Comparison of ENCODE assay signal across 13 cellular contexts in the genomic region with DNA sequence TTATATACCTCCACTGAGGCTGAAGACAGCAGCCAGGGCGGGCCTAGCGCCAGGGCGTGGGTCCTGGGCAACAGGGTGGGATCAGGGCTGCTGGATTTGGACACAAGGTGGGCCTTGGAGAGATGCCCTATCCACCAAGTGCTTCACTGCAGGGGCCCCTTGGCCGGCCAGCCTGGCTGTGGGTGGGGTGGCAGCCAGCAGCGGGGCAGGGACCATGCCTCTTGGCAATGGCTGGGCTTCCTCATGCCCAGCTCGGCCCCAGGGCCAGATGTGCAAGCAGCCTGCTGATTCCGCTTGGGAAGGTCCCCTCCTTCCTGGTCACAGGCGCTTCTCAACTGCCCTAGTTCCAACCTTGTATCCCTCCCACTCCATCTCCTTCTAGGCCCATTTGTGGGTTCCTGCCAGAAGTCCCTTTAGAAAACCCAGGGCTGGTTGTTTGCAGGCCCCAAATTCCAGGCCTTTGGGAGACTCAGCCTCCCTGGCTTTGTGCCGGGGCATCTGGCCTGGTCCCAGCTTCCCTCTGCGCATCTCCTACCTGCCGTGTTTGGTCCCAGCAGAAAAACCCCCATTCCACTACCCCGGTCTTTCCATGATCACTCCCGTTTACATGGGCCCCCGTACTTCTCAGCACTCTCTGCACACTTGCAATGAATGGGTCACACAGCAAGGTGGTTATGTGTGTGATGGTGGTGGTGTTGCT. TPM values are rescaled to one million over a fixed set of nuclear protein-coding genes. Genes with fewer than 3 reads are reported as not detected.
DNase-seq lines count a peak whose midpoint lies in the region; ATAC-seq and TF ChIP-seq lines count a peak whose summit lies in the region.
"Had no signal": no experiment of that assay in that cellular context is flagged by ENCODE, and none has a peak within 500 bp of the region (broad histone marks: within the 10 kb centered on the region; RNA-seq: fewer than 3 reads in every experiment).

No MANE protein-coding gene starts in this region.

- H3K4me2 ChIP-seq in IMR-90 (ENCODE audit: low read depth, low read length) = no peak overlapping the region

- peaks cover 25 to 70% of the 10 kb centered on the region in 2 experiments for H3K79me1 ChIP-seq in IMR-90 (ENCODE audit: low read depth in 1 of 2, low read length in 2 of 2)

- in situ Hi-C loops in IMR-90 (cut with MboI; ENCODE audit: low sequenced_read_pairs) = no loop called here

- H2AFZ ChIP-seq in IMR-90 (replicated peaks; ENCODE audit: low read length, poor library complexity) = peak overlapping the region; percentile 8

- H2BK5ac ChIP-seq in IMR-90 (ENCODE audit: low read depth, low read length, poor library complexity, severe bottlenecking) = no peak overlapping the region

- no peak overlapping the region for H3K56ac ChIP-seq in IMR-90 (ENCODE audit: extremely low read depth, insufficient read depth, low read length)

- no TSS peak for BruUV-seq in IMR-90 (replicated peaks; lab: Mats Ljungman, UMichigan)

- peak overlapping the region; percentile 78 for H2AK9ac ChIP-seq in IMR-90 (replicated peaks; ENCODE audit: low read depth, low read length, poor library complexity)

- H3K14ac ChIP-seq in IMR-90 (replicated peaks; ENCODE audit: low read depth, low read length) = no peak overlapping the region

- H3K4me1 ChIP-seq in IMR-90 (ENCODE audit: control insufficient read depth, insufficient read depth, low read length) = peaks cover 4% of the 10 kb centered on the region; the same call in 1 of the 2 replicates
- H3K4me1 ChIP-seq in liver (ENCODE audit: control insufficient read depth in 4 of 4, insufficient read depth in 4 of 4, low read length in 3 of 4) = peaks cover 2 to 11% (median 5%) of the 10 kb centered on the region in 4 donors
- peaks cover 21% of the 10 kb centered on the region for H3K4me1 ChIP-seq in testis
- H3K4me1 ChIP-seq in BE2C = no peaks in the 10 kb centered on the region

- dilution Hi-C loops in IMR-90 (cut with HindIII; ENCODE audit: low sequenced_read_pairs, unreplicated experiment) = no loop called here

- no peak overlapping the region; the same call in 1 of the 2 replicates for H3K4ac ChIP-seq in IMR-90 (ENCODE audit: low read depth, low read length)

- H3K27ac ChIP-seq in IMR-90 (ENCODE audit: insufficient read depth, low read length) (peak overlapping the region; percentile 22; the same call in 1 of the 2 replicates), cingulate gyrus (ENCODE audit: low read depth, low read length) (peak overlapping the region; percentile 81), liver (ENCODE audit: low read depth in 1 of 2, low read length in 2 of 2) (peak overlapping the region; percentile 47 to 53), testis (peak overlapping the region; percentile 18 to 77)

- TF ChIP-seq RAD21 in IMR-90 (IDR thresholded peaks at IDR 0.05; ENCODE audit: low read length) (no peak), liver (IDR thresholded peaks at IDR 0.05) (no peak)

- TF ChIP-seq POLR2A in IMR-90 (IDR thresholded peaks at IDR 0.05; ENCODE audit: low read depth, low read length) (no peak), testis (IDR thresholded peaks at IDR 0.05) (no peak)

- H4K5ac ChIP-seq in IMR-90 (ENCODE audit: low read depth, low read length) = no peak overlapping the region

- peak; percentile 13; the same call in 1 of the 2 replicates for ATAC-seq in IMR-90 (ENCODE audit: low read depth)
- no peak for ATAC-seq in HG03442 (IDR thresholded peaks at IDR 0.05; ENCODE audit: unreplicated experiment)
- ATAC-seq: stimulated activated naive CD8-positive, alpha-beta T cell treated with anti-CD3 and anti-CD28 coated beads, Interleukin-15, amount 100 ng/mL, for 72 hours had no signal

- 100% methylated on average over 2 of the region's 14 CpGs; no CpG with 5 or more reads in 1 of the 2 experiments for WGBS in IMR-90 (ENCODE audit: extremely low coverage in 2 of 2, insufficient read length in 1 of 2), 2 experiments
- 91% methylated on average over 14 of the region's 14 CpGs for WGBS in liver
- WGBS in testis, 2 donors = 58 to 67% methylated on average over 10 to 14 of the region's 14 CpGs

- no peaks in the 10 kb centered on the region for H3K9me3 ChIP-seq in IMR-90 (ENCODE audit: control insufficient read depth, insufficient read depth, low read length)
- H3K9me3 ChIP-seq in liver (ENCODE audit: control insufficient read depth in 4 of 4, low read length in 3 of 4) = no peaks in the 10 kb centered on the region
- H3K9me3 ChIP-seq in testis = no peaks in the 10 kb centered on the region
- H3K9me3 ChIP-seq in BE2C = no peaks in the 10 kb centered on the region

- POLR2A ChIA-PET in IMR-90 (lab: Charles Lee; ENCODE audit: unreplicated experiment) = no interaction called here

- peaks cover 6% of the 10 kb centered on the region; the same call in 1 of the 2 replicates for H3K9me1 ChIP-seq in IMR-90 (ENCODE audit: insufficient read depth, low read length)

- H3K4me3 ChIP-seq in IMR-90 (ENCODE audit: insufficient read depth, low read depth, low read length) (no peak overlapping the region), liver (ENCODE audit: low read depth in 1 of 3, low read length in 3 of 3) (no peak overlapping the region), testis (no peak overlapping the region), BE2C (ENCODE audit: low read depth, low read length) (no peak overlapping the region)

- no peak overlapping the region; the same call in 1 of the 2 replicates for H3K23ac ChIP-seq in IMR-90 (ENCODE audit: low read depth, low read length)

- no peak overlapping the region for H4K8ac ChIP-seq in IMR-90 (ENCODE audit: low read depth in 2 of 2, low read length in 2 of 2)

- H3K27me3 ChIP-seq in IMR-90 (ENCODE audit: control insufficient read depth, insufficient read depth, low read length) (no peaks in the 10 kb centered on the region), liver (ENCODE audit: control insufficient read depth in 4 of 4, insufficient read depth in 4 of 4, low read length in 3 of 4) (no peaks in the 10 kb centered on the region), testis (no peaks in the 10 kb centered on the region), BE2C (no peaks in the 10 kb centered on the region)

- TF ChIP-seq CTCF in IMR-90 (conservative IDR thresholded peaks at IDR 0.05; ENCODE audit: low read depth, low read length) = no peak
- TF ChIP-seq CTCF in liver (IDR thresholded peaks at IDR 0.05; ENCODE audit: low read depth, low read length, missing input control) = no peak
- no peak for TF ChIP-seq CTCF in testis (IDR thresholded peaks at IDR 0.05)
- TF ChIP-seq CTCF in BE2C (IDR thresholded peaks at IDR 0.05; ENCODE audit: low read depth, low read length) = no peak

- no peak overlapping the region; the same call in 1 of the 2 replicates for H2AK5ac ChIP-seq in IMR-90 (ENCODE audit: low read depth, low read length)

- no peak overlapping the region for H3K9ac ChIP-seq in IMR-90 (ENCODE audit: low read depth, low read length)
- no peak overlapping the region for H3K9ac ChIP-seq in liver (ENCODE audit: low read depth in 1 of 2, low read length in 2 of 2)

- H3K36me3 ChIP-seq in IMR-90 (ENCODE audit: control insufficient read depth, insufficient read depth, low read length) (peaks cover 57% of the 10 kb centered on the region), liver (ENCODE audit: control insufficient read depth in 4 of 4, insufficient read depth in 3 of 4, low read depth in 1 of 4, low read length in 3 of 4) (peaks cover 6 to 52% (median 33%) of the 10 kb centered on the region in 4 donors), testis (ENCODE audit: low read depth, missing control alignments) (no peaks in the 10 kb centered on the region), BE2C (peaks cover 59% of the 10 kb centered on the region)

- no peak overlapping the region for H2BK15ac ChIP-seq in IMR-90 (ENCODE audit: low read depth, low read length)

- H4K91ac ChIP-seq in IMR-90 (ENCODE audit: insufficient read depth, low read depth, low read length) = no peak overlapping the region

- peaks cover 55% of the 10 kb centered on the region for H4K20me1 ChIP-seq in IMR-90 (ENCODE audit: insufficient read depth, low read length)

- intact Hi-C loops in IMR-90 (cut with micrococcal nuclease) (no loop called here), testis (cut with DNase I; ENCODE audit: low total_unique reads) (no loop called here)

- DNase-seq in IMR-90 (no peak), testis (no peak), BE2C (no peak)
- DNase-seq in stimulated activated CD4-positive, alpha-beta T cell treated with anti-CD3 and anti-CD28 coated beads, Interleukin-4, amount 100 ng/mL, for 24 hours = no peak
- DNase-seq in NK-92 treated with Interleukin-12 subunit alpha and Interleukin-12 subunit beta, amount 100 ng/mL, for 24 hours (lab: John Stamatoyannopoulos, UW) = no peak
- DNase-seq: activated CD4-positive, CD25-positive, alpha-beta regulatory T cell treated with anti-CD3 and anti-CD28 coated beads, Interleukin-2, amount 50 U/mL, for 72 hours; activated naive CD4-positive, alpha-beta T cell treated with anti-CD3 and anti-CD28 coated beads for 36 hours; effector CD4-positive, alpha-beta T cell; NCI-H748 treated with DMSO at 0.1 percent for 48 hours; stimulated activated naive CD8-positive, alpha-beta T cell treated with anti-CD3 and anti-CD28 coated beads, Interleukin-15, amount 100 ng/mL, for 72 hours had no signal

- H3K18ac ChIP-seq in IMR-90 (ENCODE audit: low read depth, low read length) = no peak overlapping the region

- H2BK120ac ChIP-seq in IMR-90 (ENCODE audit: low read depth, low read length) = no peak overlapping the region

- CTCF ChIA-PET in IMR-90 (lab: Yijun Ruan, JAX) = no interaction called here

- H2BK20ac ChIP-seq in IMR-90 (ENCODE audit: low read depth, low read length) = no peak overlapping the region

RNA-seq across cellular contexts. Expression of a gene that starts 15.1 kb away (rescaled TPM):
- total RNA-seq in IMR-90 (2012; rRNA removed) (26.0 and 32.2 TPM in 2 replicates), liver (10 to 100 TPM; 13.8 to 49.0 TPM), testis (10 to 100 TPM; 25.3 to 28.3 TPM)
- polyA plus RNA-seq in IMR-90 (2012; rRNA removed) (28.3 and 30.3 TPM in 2 replicates), liver (10 to 100 TPM in 1 of 2 donors, 1 to 10 TPM in 1; 4.7 to 10.1 TPM), testis (ENCODE audit: insufficient read depth, low read depth, low replicate concordance) (25.2 TPM)
- 16.3 and 17.9 TPM in 2 replicates for polyA plus RNA-seq in IMR-90 (2012; cell fraction: cytosol; rRNA removed)
- 47.8 and 61.5 TPM in 2 replicates for polyA plus RNA-seq in IMR-90 (2012; cell fraction: nucleus; rRNA removed; ENCODE audit: low replicate concordance)
- 57.7 TPM for polyA plus RNA-seq in BE2C (2012; ENCODE audit: insufficient read depth, insufficient read length, low read depth)

RNA-seq across cellular contexts. Expression of a gene that starts 34.4 kb away (rescaled TPM):
- total RNA-seq in IMR-90 (2012; rRNA removed) = 24.9 and 43.0 TPM in 2 replicates
- 4.1 and 5.3 TPM in 2 replicates for polyA plus RNA-seq in IMR-90 (2012; rRNA removed)
- polyA plus RNA-seq in IMR-90 (2012; cell fraction: cytosol; rRNA removed) = 1.5 TPM in 2 replicates
- polyA plus RNA-seq in IMR-90 (2012; cell fraction: nucleus; rRNA removed; ENCODE audit: low replicate concordance) = 2.1 and 6.2 TPM in 2 replicates
- total RNA-seq in liver = 10 to 100 TPM; 13.1 to 19.8 TPM
- 1 to 10 TPM; 4.0 to 7.8 TPM for polyA plus RNA-seq in liver
- 10 to 100 TPM; 91.4 TPM for total RNA-seq in testis
- polyA plus RNA-seq in testis (ENCODE audit: insufficient read depth, low read depth, low replicate concordance) = 114 TPM
- 18.9 TPM for polyA plus RNA-seq in BE2C (2012; ENCODE audit: insufficient read depth, insufficient read length, low read depth)

RNA-seq across cellular contexts. Expression of a gene that starts 37.4 kb away (rescaled TPM):
- total RNA-seq in IMR-90 (2012; rRNA removed) = 1.8 and 2.2 TPM in 2 replicates
- polyA plus RNA-seq in IMR-90 (2012; rRNA removed) = 2.1 and 2.2 TPM in 2 replicates
- 2.0 TPM in 2 replicates for polyA plus RNA-seq in IMR-90 (2012; cell fraction: cytosol; rRNA removed)
- polyA plus RNA-seq in IMR-90 (2012; cell fraction: nucleus; rRNA removed; ENCODE audit: low replicate concordance) = 0.61 and 0.91 TPM in 2 replicates
- total RNA-seq in liver = 1 to 10 TPM; 1.8 TPM
- polyA plus RNA-seq in liver = 1 to 10 TPM; 2.1 TPM
- 1 to 10 TPM; 2.2 to 2.8 TPM for total RNA-seq in testis
- 3.6 TPM for polyA plus RNA-seq in testis (ENCODE audit: insufficient read depth, low read depth, low replicate concordance)
- 1.9 TPM for polyA plus RNA-seq in BE2C (2012; ENCODE audit: insufficient read depth, insufficient read length, low read depth)

RNA-seq across cellular contexts. Expression of a gene that starts 58.9 kb away (rescaled TPM):
- total RNA-seq in IMR-90 (2012; rRNA removed) (4.7 and 10.6 TPM in 2 replicates), liver (10 to 100 TPM in 1 of 2 donors, 1 to 10 TPM in 1; 9.0 to 12.7 TPM), testis (10 to 100 TPM; 16.5 to 31.7 TPM)
- polyA plus RNA-seq in IMR-90 (2012; rRNA removed) (14.1 and 15.4 TPM in 2 replicates), liver (10 to 100 TPM in 1 of 2 donors, 1 to 10 TPM in 1; 9.6 to 13.3 TPM), testis (ENCODE audit: insufficient read depth, low read depth, low replicate concordance) (32.0 TPM)
- 4.0 and 5.3 TPM in 2 replicates for polyA plus RNA-seq in IMR-90 (2012; cell fraction: cytosol; rRNA removed)
- polyA plus RNA-seq in IMR-90 (2012; cell fraction: nucleus; rRNA removed; ENCODE audit: low replicate concordance) = 5.5 and 17.8 TPM in 2 replicates
- polyA plus RNA-seq in BE2C (2012; ENCODE audit: insufficient read depth, insufficient read length, low read depth) = 64.8 TPM

Comparison
In these comparisons a context has a peak if more than half of its experiments do, and no peak if none do; other contexts are left out.
1. H3K27ac ChIP-seq: peak in every context shown above with its lines; median percentile 81 in cingulate gyrus; 50 in liver; 48 in testis; 22 in IMR-90.